Comparison of ENCODE assay signal across 30 cellular contexts in the genomic region with DNA sequence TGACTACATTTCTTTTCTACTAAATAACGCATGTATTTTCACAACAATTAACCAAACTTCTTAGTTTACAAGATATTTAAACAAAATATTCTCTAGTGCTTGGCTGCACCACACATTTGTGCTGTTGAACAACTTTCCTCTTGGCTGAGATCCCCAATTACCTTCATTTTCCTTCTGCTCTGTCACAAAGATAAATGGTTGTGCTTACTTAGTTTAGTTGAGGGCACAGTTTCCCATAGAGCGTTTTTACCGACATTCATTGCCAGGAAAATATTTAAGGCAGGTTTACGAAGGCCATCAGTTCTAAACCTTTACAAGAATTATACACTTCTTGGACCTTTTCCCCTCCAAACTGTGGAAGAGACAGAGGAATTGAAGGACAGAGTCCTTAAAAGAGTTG.
"Had no signal": no experiment of that assay in that cellular context is flagged by ENCODE, and none has a peak within 500 bp of the region (broad histone marks: within the 10 kb centered on the region; RNA-seq: fewer than 3 reads in every experiment).

No MANE protein-coding gene starts in this region.

- H3K27ac ChIP-seq: body of pancreas, breast epithelium, SJSA1 had no signal

- DNase-seq: activated CD4-positive, alpha-beta memory T cell treated with anti-CD3 and anti-CD28 coated beads for 36 hours; activated CD4-positive, alpha-beta T cell treated with anti-CD3 and anti-CD28 coated beads for 4 hours; activated CD4-positive, alpha-beta T cell treated with anti-CD3 and anti-CD28 coated beads, Interleukin-2, amount 50 U/mL, for 1 hour; activated CD8-positive, alpha-beta memory T cell treated with anti-CD3 and anti-CD28 coated beads, Interleukin-2, amount 50 U/mL, for 4 hours; activated effector memory CD4-positive, alpha-beta T cell treated with Interleukin-2 at 50 U/mL for 16 hours; activated naive CD4-positive, alpha-beta T cell treated with anti-CD3 and anti-CD28 coated beads, Interleukin-2, amount 10 ng/mL, durations not matched to agents 7 days and 5 days; activated T-cell treated with anti-CD3 and anti-CD28 coated beads for 4 hours; activated T-cell treated with anti-CD3 and anti-CD28 coated beads, Interleukin-2, amount 50 U/mL, for 4 hours; amniotic stem cell; aorta; body of pancreas; Kasumi-1; KG1; MG63; NCI-H1048; NCI-H1105 treated with DMSO at 0.1 percent for 48 hours; NCI-H1436; NCI-H1694 treated with DMSO at 0.1 percent for 48 hours; NCI-H2029; NCI-H345; NCI-H526; NCI-H748 treated with DMSO at 0.1 percent for 48 hours; NK-92 treated with Interleukin-12 subunit alpha and Interleukin-12 subunit beta, amount 100 ng/mL, for 24 hours; PC-3; Peyer's patch; RPMI8226; SHP77 treated with DMSO at 0.1 percent for 48 hours; SK-N-SH had no signal

- H3K4me1 ChIP-seq: body of pancreas, breast epithelium, Peyer's patch, SJSA1 had no signal

- H3K36me3 ChIP-seq: breast epithelium, MG63, Peyer's patch, SJSA1 had no signal

- H3K9ac ChIP-seq: SK-N-SH had no signal

- H3K9me3 ChIP-seq: body of pancreas, breast epithelium, MG63, Peyer's patch, SJSA1, SK-N-SH had no signal

- H3K4me3 ChIP-seq: body of pancreas, breast epithelium, MG63, Peyer's patch, SJSA1 had no signal

- H3K27me3 ChIP-seq: body of pancreas, breast epithelium, MG63, Peyer's patch, SJSA1 had no signal
